Comparison of ENCODE assay signal across 1 cellular context in genomic region chr3:52278510-52279069, GRCh38.
A peak's percentile ranks its signal among the peaks of the same experiment; 100 is the strongest.
TF ChIP-seq lines count a peak whose summit lies in the region.

WDR82 (minus strand) TSS chr3:52278649; CDS start chr3:52278361, 288 bp downstream.

TF ChIP-seq in HepG2, 621 proteins besides CTCF, POLR2A, EP300 and RAD21 (continued from another document and continues in another):
- no peak for TF ChIP-seq MNT (IDR thresholded peaks at IDR 0.05)
- TF ChIP-seq ZNF280B (CRISPR knock-in tag; IDR thresholded peaks at IDR 0.05; ENCODE audit: borderline replicate concordance): no peak; the same call in 1 of the 2 replicates
- no peak for TF ChIP-seq MIER3 (CRISPR knock-in tag; IDR thresholded peaks at IDR 0.05; ENCODE audit: borderline replicate concordance)
- no peak for TF ChIP-seq KIAA2018 (CRISPR knock-in tag; IDR thresholded peaks at IDR 0.05; ENCODE audit: borderline replicate concordance)
- TF ChIP-seq STAT5B (CRISPR knock-in tag; IDR thresholded peaks at IDR 0.05): 0 out of 2 replicates have a peak, but pooled peaks have one; percentile 14
- no peak for TF ChIP-seq NFATC3 (CRISPR knock-in tag; IDR thresholded peaks at IDR 0.05)
- no peak for TF ChIP-seq TCF7 (IDR thresholded peaks at IDR 0.05; ENCODE audit: low read depth)
- no peak for TF ChIP-seq RARA (CRISPR knock-in tag; IDR thresholded peaks at IDR 0.05)
- TF ChIP-seq ZNF761 (CRISPR knock-in tag; conservative IDR thresholded peaks at IDR 0.05): peak; percentile 41; the same call in 1 of the 2 replicates
- TF ChIP-seq ARID5B (CRISPR knock-in tag; IDR thresholded peaks at IDR 0.05): no peak; the same call in 1 of the 2 replicates
- no peak for TF ChIP-seq CEBPZ (IDR thresholded peaks at IDR 0.05; ENCODE audit: low read length)
- no peak for TF ChIP-seq GFI1 (CRISPR knock-in tag; IDR thresholded peaks at IDR 0.05; ENCODE audit: borderline replicate concordance)
- TF ChIP-seq KLF16 (CRISPR knock-in tag; IDR thresholded peaks at IDR 0.05): peak in 1 of 2 experiments; percentile 86; a peak in 2 of 4 replicates
- TF ChIP-seq ZSCAN30 (CRISPR knock-in tag; IDR thresholded peaks at IDR 0.05): no peak
- no peak for TF ChIP-seq ZNF484 (CRISPR knock-in tag; IDR thresholded peaks at IDR 0.05; ENCODE audit: borderline replicate concordance, low read depth)
- TF ChIP-seq ZNF205 (CRISPR knock-in tag; IDR thresholded peaks at IDR 0.05): no peak; the same call in 1 of the 2 replicates
- TF ChIP-seq RBM22 (optimal IDR thresholded peaks at IDR 0.05; ENCODE audit: low read length): no peak
- TF ChIP-seq ARNTL (CRISPR knock-in tag; IDR thresholded peaks at IDR 0.05): no peak; the same call in 1 of the 2 replicates
- no peak for TF ChIP-seq SNAPC4 (CRISPR knock-in tag; IDR thresholded peaks at IDR 0.05)
- no peak for TF ChIP-seq TAF15 (IDR thresholded peaks at IDR 0.05; ENCODE audit: low read depth, low read length, poor library complexity, severe bottlenecking)
- TF ChIP-seq ZNF253 (CRISPR knock-in tag; IDR thresholded peaks at IDR 0.05; ENCODE audit: borderline replicate concordance): no peak
- no peak for TF ChIP-seq NCOA2 (CRISPR knock-in tag; IDR thresholded peaks at IDR 0.05)
- peak; percentile 44; the same call in 1 of the 2 replicates for TF ChIP-seq SAP130 (CRISPR knock-in tag; IDR thresholded peaks at IDR 0.05; ENCODE audit: low read depth)
- TF ChIP-seq NR2F2 (IDR thresholded peaks at IDR 0.05; ENCODE audit: borderline replicate concordance, low read depth): no peak
- no peak for TF ChIP-seq ZNF513 (CRISPR knock-in tag; conservative IDR thresholded peaks at IDR 0.05)
- TF ChIP-seq CBX2 (IDR thresholded peaks at IDR 0.05; ENCODE audit: low read depth, low read length): no peak
- no peak for TF ChIP-seq CBX2 (CRISPR knock-in tag; IDR thresholded peaks at IDR 0.05; ENCODE audit: low read depth)
- TF ChIP-seq ZNF674 (CRISPR knock-in tag; IDR thresholded peaks at IDR 0.05; ENCODE audit: low read depth): 0 out of 2 replicates have a peak, but pooled peaks have one; percentile 62
